In the genomic region with DNA sequence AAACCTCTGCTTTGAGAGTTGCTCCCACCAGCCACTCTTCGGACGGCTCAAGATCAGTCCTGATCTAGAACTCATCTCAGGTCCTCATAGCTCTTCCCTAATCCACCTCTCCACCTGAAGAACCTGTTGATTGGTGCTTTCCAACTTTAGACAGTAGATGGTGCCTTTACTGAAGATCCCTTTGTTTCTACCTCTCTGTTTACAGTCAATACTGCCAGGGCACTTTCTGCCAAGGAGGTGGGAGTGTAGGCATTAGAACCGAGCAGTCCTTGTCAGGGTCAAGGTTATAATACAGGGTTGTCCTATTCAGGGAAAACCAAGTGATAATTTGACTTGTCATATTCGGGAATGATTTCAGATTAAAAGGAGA, we compare ENCODE assay signal across 1 cellular context.
TF ChIP-seq lines count a peak whose summit lies in the region.

No MANE protein-coding gene starts in this region.

TF ChIP-seq in H1, 55 proteins besides CTCF, POLR2A, EP300 and RAD21:
- TF ChIP-seq BACH1 (IDR thresholded peaks at IDR 0.05; ENCODE audit: low read length) (no peak), NANOG (IDR thresholded peaks at IDR 0.05; ENCODE audit: insufficient read depth, low read depth, low read length, poor library complexity, severe bottlenecking) (no peak), KDM4A (IDR thresholded peaks at IDR 0.05; ENCODE audit: low read depth, low read length, severe bottlenecking) (no peak), NRF1 (IDR thresholded peaks at IDR 0.05; ENCODE audit: low read depth, low read length) (no peak), SAP30 (IDR thresholded peaks at IDR 0.05; ENCODE audit: insufficient read depth, insufficient replicate concordance, low read length) (no peak), TAF1 (IDR thresholded peaks at IDR 0.05; ENCODE audit: low read depth, low read length) (no peak), SIN3A (conservative IDR thresholded peaks at IDR 0.05 in 1 of 2, IDR thresholded peaks at IDR 0.05 in 1 of 2; ENCODE audit: low read depth in 1 of 2, low read length in 2 of 2) (no peak), JUND (IDR thresholded peaks at IDR 0.05; ENCODE audit: low read length) (no peak), RXRA (IDR thresholded peaks at IDR 0.05; ENCODE audit: insufficient read depth, low read depth, low read length) (no peak)
- TF ChIP-seq, protein P1, sequence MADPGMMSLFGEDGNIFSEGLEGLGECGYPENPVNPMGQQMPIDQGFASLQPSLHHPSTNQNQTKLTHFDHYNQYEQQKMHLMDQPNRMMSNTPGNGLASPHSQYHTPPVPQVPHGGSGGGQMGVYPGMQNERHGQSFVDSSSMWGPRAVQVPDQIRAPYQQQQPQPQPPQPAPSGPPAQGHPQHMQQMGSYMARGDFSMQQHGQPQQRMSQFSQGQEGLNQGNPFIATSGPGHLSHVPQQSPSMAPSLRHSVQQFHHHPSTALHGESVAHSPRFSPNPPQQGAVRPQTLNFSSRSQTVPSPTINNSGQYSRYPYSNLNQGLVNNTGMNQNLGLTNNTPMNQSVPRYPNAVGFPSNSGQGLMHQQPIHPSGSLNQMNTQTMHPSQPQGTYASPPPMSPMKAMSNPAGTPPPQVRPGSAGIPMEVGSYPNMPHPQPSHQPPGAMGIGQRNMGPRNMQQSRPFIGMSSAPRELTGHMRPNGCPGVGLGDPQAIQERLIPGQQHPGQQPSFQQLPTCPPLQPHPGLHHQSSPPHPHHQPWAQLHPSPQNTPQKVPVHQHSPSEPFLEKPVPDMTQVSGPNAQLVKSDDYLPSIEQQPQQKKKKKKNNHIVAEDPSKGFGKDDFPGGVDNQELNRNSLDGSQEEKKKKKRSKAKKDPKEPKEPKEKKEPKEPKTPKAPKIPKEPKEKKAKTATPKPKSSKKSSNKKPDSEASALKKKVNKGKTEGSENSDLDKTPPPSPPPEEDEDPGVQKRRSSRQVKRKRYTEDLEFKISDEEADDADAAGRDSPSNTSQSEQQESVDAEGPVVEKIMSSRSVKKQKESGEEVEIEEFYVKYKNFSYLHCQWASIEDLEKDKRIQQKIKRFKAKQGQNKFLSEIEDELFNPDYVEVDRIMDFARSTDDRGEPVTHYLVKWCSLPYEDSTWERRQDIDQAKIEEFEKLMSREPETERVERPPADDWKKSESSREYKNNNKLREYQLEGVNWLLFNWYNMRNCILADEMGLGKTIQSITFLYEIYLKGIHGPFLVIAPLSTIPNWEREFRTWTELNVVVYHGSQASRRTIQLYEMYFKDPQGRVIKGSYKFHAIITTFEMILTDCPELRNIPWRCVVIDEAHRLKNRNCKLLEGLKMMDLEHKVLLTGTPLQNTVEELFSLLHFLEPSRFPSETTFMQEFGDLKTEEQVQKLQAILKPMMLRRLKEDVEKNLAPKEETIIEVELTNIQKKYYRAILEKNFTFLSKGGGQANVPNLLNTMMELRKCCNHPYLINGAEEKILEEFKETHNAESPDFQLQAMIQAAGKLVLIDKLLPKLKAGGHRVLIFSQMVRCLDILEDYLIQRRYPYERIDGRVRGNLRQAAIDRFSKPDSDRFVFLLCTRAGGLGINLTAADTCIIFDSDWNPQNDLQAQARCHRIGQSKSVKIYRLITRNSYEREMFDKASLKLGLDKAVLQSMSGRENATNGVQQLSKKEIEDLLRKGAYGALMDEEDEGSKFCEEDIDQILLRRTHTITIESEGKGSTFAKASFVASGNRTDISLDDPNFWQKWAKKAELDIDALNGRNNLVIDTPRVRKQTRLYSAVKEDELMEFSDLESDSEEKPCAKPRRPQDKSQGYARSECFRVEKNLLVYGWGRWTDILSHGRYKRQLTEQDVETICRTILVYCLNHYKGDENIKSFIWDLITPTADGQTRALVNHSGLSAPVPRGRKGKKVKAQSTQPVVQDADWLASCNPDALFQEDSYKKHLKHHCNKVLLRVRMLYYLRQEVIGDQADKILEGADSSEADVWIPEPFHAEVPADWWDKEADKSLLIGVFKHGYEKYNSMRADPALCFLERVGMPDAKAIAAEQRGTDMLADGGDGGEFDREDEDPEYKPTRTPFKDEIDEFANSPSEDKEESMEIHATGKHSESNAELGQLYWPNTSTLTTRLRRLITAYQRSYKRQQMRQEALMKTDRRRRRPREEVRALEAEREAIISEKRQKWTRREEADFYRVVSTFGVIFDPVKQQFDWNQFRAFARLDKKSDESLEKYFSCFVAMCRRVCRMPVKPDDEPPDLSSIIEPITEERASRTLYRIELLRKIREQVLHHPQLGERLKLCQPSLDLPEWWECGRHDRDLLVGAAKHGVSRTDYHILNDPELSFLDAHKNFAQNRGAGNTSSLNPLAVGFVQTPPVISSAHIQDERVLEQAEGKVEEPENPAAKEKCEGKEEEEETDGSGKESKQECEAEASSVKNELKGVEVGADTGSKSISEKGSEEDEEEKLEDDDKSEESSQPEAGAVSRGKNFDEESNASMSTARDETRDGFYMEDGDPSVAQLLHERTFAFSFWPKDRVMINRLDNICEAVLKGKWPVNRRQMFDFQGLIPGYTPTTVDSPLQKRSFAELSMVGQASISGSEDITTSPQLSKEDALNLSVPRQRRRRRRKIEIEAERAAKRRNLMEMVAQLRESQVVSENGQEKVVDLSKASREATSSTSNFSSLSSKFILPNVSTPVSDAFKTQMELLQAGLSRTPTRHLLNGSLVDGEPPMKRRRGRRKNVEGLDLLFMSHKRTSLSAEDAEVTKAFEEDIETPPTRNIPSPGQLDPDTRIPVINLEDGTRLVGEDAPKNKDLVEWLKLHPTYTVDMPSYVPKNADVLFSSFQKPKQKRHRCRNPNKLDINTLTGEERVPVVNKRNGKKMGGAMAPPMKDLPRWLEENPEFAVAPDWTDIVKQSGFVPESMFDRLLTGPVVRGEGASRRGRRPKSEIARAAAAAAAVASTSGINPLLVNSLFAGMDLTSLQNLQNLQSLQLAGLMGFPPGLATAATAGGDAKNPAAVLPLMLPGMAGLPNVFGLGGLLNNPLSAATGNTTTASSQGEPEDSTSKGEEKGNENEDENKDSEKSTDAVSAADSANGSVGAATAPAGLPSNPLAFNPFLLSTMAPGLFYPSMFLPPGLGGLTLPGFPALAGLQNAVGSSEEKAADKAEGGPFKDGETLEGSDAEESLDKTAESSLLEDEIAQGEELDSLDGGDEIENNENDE (IDR thresholded peaks at IDR 0.05; ENCODE audit: insufficient replicate concordance, low read length): no peak
- TF ChIP-seq, protein P2, sequence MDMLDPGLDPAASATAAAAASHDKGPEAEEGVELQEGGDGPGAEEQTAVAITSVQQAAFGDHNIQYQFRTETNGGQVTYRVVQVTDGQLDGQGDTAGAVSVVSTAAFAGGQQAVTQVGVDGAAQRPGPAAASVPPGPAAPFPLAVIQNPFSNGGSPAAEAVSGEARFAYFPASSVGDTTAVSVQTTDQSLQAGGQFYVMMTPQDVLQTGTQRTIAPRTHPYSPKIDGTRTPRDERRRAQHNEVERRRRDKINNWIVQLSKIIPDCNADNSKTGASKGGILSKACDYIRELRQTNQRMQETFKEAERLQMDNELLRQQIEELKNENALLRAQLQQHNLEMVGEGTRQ (IDR thresholded peaks at IDR 0.05; ENCODE audit: low read length): no peak
